8 cellular contexts compared by ENCODE assay signal in the genomic region with DNA sequence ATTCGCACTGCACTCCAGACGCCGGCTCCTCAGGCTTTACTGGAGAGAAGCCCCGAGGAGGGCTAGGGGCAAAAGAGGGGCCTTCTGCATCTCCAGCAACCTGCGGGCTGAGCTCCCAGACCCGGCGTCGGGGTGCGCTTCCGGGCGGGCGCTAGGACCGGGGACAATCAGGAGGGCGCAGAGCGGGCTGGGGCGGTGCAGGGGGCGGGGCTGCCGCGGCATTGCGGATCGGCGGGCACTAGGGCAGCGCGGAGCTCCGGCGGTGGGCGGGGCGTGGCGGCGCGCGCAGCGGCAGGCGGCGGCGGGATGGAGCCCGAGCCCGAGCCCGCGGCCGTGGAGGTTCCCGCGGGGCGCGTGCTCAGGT. TPM values are rescaled to one million over a fixed set of nuclear protein-coding genes. Genes with fewer than 3 reads are reported as not detected.
DNase-seq lines count a peak whose midpoint lies in the region; ATAC-seq and TF ChIP-seq lines count a peak whose summit lies in the region.

A gene (plus strand): TSS at position 274 of the 364 bp plus-strand sequence. CDS start 33 bp downstream, at position 307.

- no peak within 1 kb of the TSS for H3K27ac Mint-ChIP-seq in Calu3 (ENCODE audit: unreplicated experiment)

- H3F3A ChIP-seq in PC-9 (ENCODE audit: insufficient read depth, low read depth), result peaks cover 33% of the 10 kb centered on the region; the same call in 1 of the 2 replicates

- ATAC-seq in GM21526 (IDR thresholded peaks at IDR 0.05; ENCODE audit: low FRiP score, unreplicated experiment), result peak; percentile 68

- H3K9me3 ChIP-seq in PC-9 (ENCODE audit: insufficient read depth, low read depth), result no peaks in the 10 kb centered on the region

- intact Hi-C loops in Calu3 (cut with micrococcal nuclease; ENCODE audit: unreplicated experiment) (loop anchor here (5.0 kb wide), 2 partner anchors 71 to 89 kb away; a partner anchor contains a TSS), PC-9 (cut with micrococcal nuclease; ENCODE audit: unreplicated experiment) (loop anchor here (1.0 to 10.0 kb wide), 4 partner anchors 73 to 251 kb away; a partner anchor contains a TSS)

- H3K9me2 ChIP-seq in PC-9 (ENCODE audit: insufficient read depth), result no peaks in the 10 kb centered on the region

- TF ChIP-seq EP300 in Ishikawa (IDR thresholded peaks at IDR 0.05; ENCODE audit: borderline replicate concordance), result no peak

- peak within 1 kb of the TSS; percentile 89 for H3K4me3 ChIP-seq in PC-9

- BruUV-seq in Calu3 (replicated peaks; lab: Mats Ljungman, UMichigan), result no TSS peak
- BruUV-seq in PC-9 (replicated peaks; lab: Mats Ljungman, UMichigan), result no TSS peak

- no peaks in the 10 kb centered on the region for H3K27me3 Mint-ChIP-seq in Calu3 (ENCODE audit: unreplicated experiment)

- CTCF ChIA-PET in Calu3 (lab: Charles Lee) (interaction anchor here (0.7 to 1.6 kb wide), 12 partner anchors 9 to 247 kb away, joined by 3 to 23 read pairs (median 4); a partner anchor contains a TSS), PC-9 (lab: Charles Lee) (interaction anchor here (0.6 to 1.3 kb wide), 5 partner anchors 9 to 427 kb away, joined by 3 to 5 read pairs (median 4); a partner anchor contains a TSS)

- no peak for TF ChIP-seq RAD21 in Ishikawa (IDR thresholded peaks at IDR 0.05; ENCODE audit: low read depth)

- peaks cover 45% of the 10 kb centered on the region for H3K4me1 ChIP-seq in PC-9 (replicated peaks; ENCODE audit: insufficient read depth)

- 0 out of 2 replicates have a peak, but pooled peaks cover 9% of the 10 kb centered on the region for H3K36me3 ChIP-seq in PC-9 (ENCODE audit: low read depth)

- H3K27me3 ChIP-seq in PC-9 (ENCODE audit: insufficient read depth, low read depth), result no peaks in the 10 kb centered on the region

- peak within 1 kb of the TSS; percentile 77 for H3K4me3 Mint-ChIP-seq in Calu3 (ENCODE audit: low read depth, unreplicated experiment)

- peak within 1 kb of the TSS; percentile 98 for H3K4me2 ChIP-seq in PC-9

- H3K27ac ChIP-seq in PC-9, result no peak within 1 kb of the TSS
- H3K27ac ChIP-seq in epithelial cell of prostate, result peak within 1 kb of the TSS; percentile 49

- H3K4me1 Mint-ChIP-seq in Calu3 (ENCODE audit: low read depth, unreplicated experiment), result peaks cover 38% of the 10 kb centered on the region

- DNase-seq in Calu3 (peak; percentile 97), PC-9 (peak; percentile 67 to 93), activated T-cell treated with anti-CD3 and anti-CD28 coated beads for 48 hours (ENCODE audit: low read depth) (peak; percentile 97), epithelial cell of prostate (ENCODE audit: low read depth, low spot score) (peak; percentile 54), mucosa of gallbladder (ENCODE audit: low spot score) (peak; percentile 96)
- DNase-seq in stimulated activated CD8-positive, alpha-beta memory T cell treated with anti-CD3 and anti-CD28 coated beads, Interleukin-4, amount 100 ng/mL, for 4 hours (ENCODE audit: low read depth in 2 of 2, low spot score in 1 of 2), result peak; percentile 85 to 91

- peaks cover 18% of the 10 kb centered on the region for H4K20me1 ChIP-seq in PC-9 (ENCODE audit: insufficient read depth)

- peak within 1 kb of the TSS; percentile 96 for H2AFZ ChIP-seq in PC-9

- TF ChIP-seq CTCF in Calu3 (IDR thresholded peaks at IDR 0.05; ENCODE audit: unreplicated experiment) (no peak), PC-9 (conservative IDR thresholded peaks at IDR 0.05) (no peak)

- no peaks in the 10 kb centered on the region for H3K9me3 Mint-ChIP-seq in Calu3 (ENCODE audit: low read depth, unreplicated experiment)

- peaks cover 32% of the 10 kb centered on the region for H3K79me2 ChIP-seq in PC-9 (ENCODE audit: low read depth)

- peaks cover 69% of the 10 kb centered on the region for H3K36me3 Mint-ChIP-seq in Calu3 (ENCODE audit: insufficient read depth, unreplicated experiment)

- POLR2A ChIA-PET in PC-9 (lab: Charles Lee; ENCODE audit: unreplicated experiment), result interaction anchor here (0.6 to 0.8 kb wide), 2 partner anchors 9 to 129 kb away, joined by 5 to 6 read pairs; a partner anchor contains a TSS

TF ChIP-seq in Ishikawa, 13 proteins besides CTCF, POLR2A, EP300 and RAD21:
- TF ChIP-seq, protein P1, sequence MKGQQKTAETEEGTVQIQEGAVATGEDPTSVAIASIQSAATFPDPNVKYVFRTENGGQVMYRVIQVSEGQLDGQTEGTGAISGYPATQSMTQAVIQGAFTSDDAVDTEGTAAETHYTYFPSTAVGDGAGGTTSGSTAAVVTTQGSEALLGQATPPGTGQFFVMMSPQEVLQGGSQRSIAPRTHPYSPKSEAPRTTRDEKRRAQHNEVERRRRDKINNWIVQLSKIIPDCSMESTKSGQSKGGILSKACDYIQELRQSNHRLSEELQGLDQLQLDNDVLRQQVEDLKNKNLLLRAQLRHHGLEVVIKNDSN (IDR thresholded peaks at IDR 0.05), result no peak
- TF ChIP-seq TEAD4 (IDR thresholded peaks at IDR 0.05) (peak; percentile 55), TCF12 (IDR thresholded peaks at IDR 0.05; ENCODE audit: low read depth) (no peak; the same call in 1 of the 2 replicates)
- TF ChIP-seq, protein P2, sequence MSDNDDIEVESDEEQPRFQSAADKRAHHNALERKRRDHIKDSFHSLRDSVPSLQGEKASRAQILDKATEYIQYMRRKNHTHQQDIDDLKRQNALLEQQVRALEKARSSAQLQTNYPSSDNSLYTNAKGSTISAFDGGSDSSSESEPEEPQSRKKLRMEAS (IDR thresholded peaks at IDR 0.05), result peak; percentile 40; the same call in 1 of the 2 replicates

RNA-seq across cellular contexts. Expression of the gene that starts here (rescaled TPM):
- total RNA-seq in Calu3 (2022) (52.1 and 55.4 TPM in 2 replicates), PC-9 (2021) (42.6 and 45.1 TPM in 2 replicates), mucosa of gallbladder (158 TPM)
